Comparison of ENCODE assay signal across 14 cellular contexts in genomic region chr16:72240949-72241348, GRCh38.
"Had no signal": no experiment of that assay in that cellular context is flagged by ENCODE, and none has a peak within 500 bp of the region (broad histone marks: within the 10 kb centered on the region; RNA-seq: fewer than 3 reads in every experiment).

No MANE protein-coding gene starts in this region.

- H3K4me3 ChIP-seq: esophagus squamous epithelium, smooth muscle cell, thyroid gland, uterus had no signal

- H3K27ac ChIP-seq: esophagus squamous epithelium, thyroid gland, uterus had no signal

- H3K27me3 ChIP-seq: esophagus squamous epithelium, thyroid gland, uterus had no signal

- H3K36me3 ChIP-seq: esophagus squamous epithelium, thyroid gland, uterus had no signal

- H3K4me3 Mint-ChIP-seq: activated B cell treated with CpG ODN at 0.5 μM for 24 hours; activated CD4-positive, alpha-beta T cell treated with anti-CD3 and anti-CD28 coated beads, Interleukin-2, amount 10 ng/mL, durations not matched to agents 24 days and 14 days; activated naive CD4-positive, alpha-beta T cell treated with anti-CD3 and anti-CD28 coated beads for 36 hours; activated T-helper 17 cell treated with anti-CD3 and anti-CD28 coated beads, Interleukin-2, amount 50 U/mL, for 72 hours; naive B cell; stimulated activated effector memory CD8-positive, alpha-beta T cell treated with anti-CD3 and anti-CD28 coated beads, Interleukin-12 subunit alpha, Interleukin-12 subunit beta, amount 100 ng/mL, for 72 hours had no signal

- H3K9me3 Mint-ChIP-seq: activated B cell treated with CpG ODN at 0.5 μM for 24 hours; activated CD4-positive, alpha-beta T cell treated with anti-CD3 and anti-CD28 coated beads, Interleukin-2, amount 10 ng/mL, durations not matched to agents 24 days and 14 days; activated naive CD4-positive, alpha-beta T cell treated with anti-CD3 and anti-CD28 coated beads for 36 hours; activated T-helper 17 cell treated with anti-CD3 and anti-CD28 coated beads, Interleukin-2, amount 50 U/mL, for 72 hours; naive B cell; stimulated activated effector memory CD8-positive, alpha-beta T cell treated with anti-CD3 and anti-CD28 coated beads, Interleukin-12 subunit alpha, Interleukin-12 subunit beta, amount 100 ng/mL, for 72 hours had no signal

- ATAC-seq: activated T-helper 17 cell treated with anti-CD3 and anti-CD28 coated beads, Interleukin-2, amount 50 U/mL, for 72 hours; left colon; stimulated activated effector memory CD8-positive, alpha-beta T cell treated with anti-CD3 and anti-CD28 coated beads, Interleukin-12 subunit alpha, Interleukin-12 subunit beta, amount 100 ng/mL, for 72 hours had no signal

- H3K27ac Mint-ChIP-seq: activated B cell treated with CpG ODN at 0.5 μM for 24 hours; activated CD4-positive, alpha-beta T cell treated with anti-CD3 and anti-CD28 coated beads, Interleukin-2, amount 10 ng/mL, durations not matched to agents 24 days and 14 days; activated naive CD4-positive, alpha-beta T cell treated with anti-CD3 and anti-CD28 coated beads for 36 hours; activated T-helper 17 cell treated with anti-CD3 and anti-CD28 coated beads, Interleukin-2, amount 50 U/mL, for 72 hours; naive B cell; stimulated activated effector memory CD8-positive, alpha-beta T cell treated with anti-CD3 and anti-CD28 coated beads, Interleukin-12 subunit alpha, Interleukin-12 subunit beta, amount 100 ng/mL, for 72 hours had no signal

- H3K36me3 Mint-ChIP-seq: stimulated activated effector memory CD8-positive, alpha-beta T cell treated with anti-CD3 and anti-CD28 coated beads, Interleukin-12 subunit alpha, Interleukin-12 subunit beta, amount 100 ng/mL, for 72 hours had no signal

- H3K4me2 ChIP-seq: smooth muscle cell had no signal

- H3K4me1 Mint-ChIP-seq: activated B cell treated with CpG ODN at 0.5 μM for 24 hours; activated T-helper 17 cell treated with anti-CD3 and anti-CD28 coated beads, Interleukin-2, amount 50 U/mL, for 72 hours; naive B cell; stimulated activated effector memory CD8-positive, alpha-beta T cell treated with anti-CD3 and anti-CD28 coated beads, Interleukin-12 subunit alpha, Interleukin-12 subunit beta, amount 100 ng/mL, for 72 hours had no signal

- H3K9me3 ChIP-seq: esophagus squamous epithelium, thyroid gland, uterus had no signal

- DNase-seq: activated B cell treated with CpG ODN at 0.5 μM for 24 hours; activated CD4-positive, alpha-beta T cell treated with anti-CD3 and anti-CD28 coated beads, Interleukin-2, amount 10 ng/mL, durations not matched to agents 24 days and 14 days; activated CD8-positive, alpha-beta memory T cell treated with anti-CD3 and anti-CD28 coated beads for 24 hours; activated naive CD4-positive, alpha-beta T cell treated with anti-CD3 and anti-CD28 coated beads for 36 hours; esophagus squamous epithelium; foreskin fibroblast; glutamatergic neuron; left colon; naive B cell; thyroid gland; uterus had no signal

- H3K27me3 Mint-ChIP-seq: activated B cell treated with CpG ODN at 0.5 μM for 24 hours, naive B cell had no signal
